Comparison of ENCODE assay signal across 11 cellular contexts in genomic region chr5:124630767-124631704, GRCh38.
DNase-seq lines count a peak whose midpoint lies in the region; ATAC-seq, FAIRE-seq and TF ChIP-seq lines count a peak whose summit lies in the region.
"Had no signal": no experiment of that assay in that cellular context is flagged by ENCODE, and none has a peak within 500 bp of the region (broad histone marks: within the 10 kb centered on the region; RNA-seq: fewer than 3 reads in every experiment).

No MANE protein-coding gene starts in this region.

- H3K27me3 Mint-ChIP-seq in progenitor cell of endocrine pancreas: no peaks in the 10 kb centered on the region
- peaks cover 6% of the 10 kb centered on the region for H3K27me3 Mint-ChIP-seq in activated CD4-positive, alpha-beta memory T cell treated with anti-CD3 and anti-CD28 coated beads for 36 hours

- peak; percentile 85 for FAIRE-seq in GM19239 (lab: Jason Lieb, UNC)
- FAIRE-seq: endometrium had no signal

- peaks cover 3% of the 10 kb centered on the region for H3K9me3 Mint-ChIP-seq in progenitor cell of endocrine pancreas (ENCODE audit: low read depth)
- no peaks in the 10 kb centered on the region for H3K9me3 Mint-ChIP-seq in activated CD4-positive, alpha-beta memory T cell treated with anti-CD3 and anti-CD28 coated beads for 36 hours
- H3K9me3 Mint-ChIP-seq: activated T-helper 2 cell treated with anti-CD3 and anti-CD28 coated beads, Interferon-gamma antibody, Interleukin-2, Interleukin-4, amounts not matched to agents 10 μg/mL and 5 μg/mL and 100 μg/mL, durations not matched to agents 14 hours and 24 hours and 36 hours had no signal

- TF ChIP-seq CTCF in progenitor cell of endocrine pancreas (IDR thresholded peaks at IDR 0.05; ENCODE audit: unreplicated experiment) (no peak), lower lobe of right lung (IDR thresholded peaks at IDR 0.05) (no peak)

- no peaks in the 10 kb centered on the region for H3K27me3 ChIP-seq in lower lobe of right lung (ENCODE audit: low read depth)

- H3K9me3 ChIP-seq in lower lobe of right lung: no peaks in the 10 kb centered on the region

- H3K4me1 Mint-ChIP-seq in progenitor cell of endocrine pancreas (ENCODE audit: low read depth): peaks cover 56% of the 10 kb centered on the region
- no peaks in the 10 kb centered on the region for H3K4me1 Mint-ChIP-seq in activated CD4-positive, alpha-beta memory T cell treated with anti-CD3 and anti-CD28 coated beads for 36 hours (ENCODE audit: low read depth)

- H3K27ac Mint-ChIP-seq in progenitor cell of endocrine pancreas: peak overlapping the region; percentile 35
- no peak overlapping the region for H3K27ac Mint-ChIP-seq in activated CD4-positive, alpha-beta memory T cell treated with anti-CD3 and anti-CD28 coated beads for 36 hours
- H3K27ac Mint-ChIP-seq: activated T-helper 2 cell treated with anti-CD3 and anti-CD28 coated beads, Interferon-gamma antibody, Interleukin-2, Interleukin-4, amounts not matched to agents 10 μg/mL and 5 μg/mL and 100 μg/mL, durations not matched to agents 14 hours and 24 hours and 36 hours; mesothelial cell of epicardium had no signal

- CTCF ChIA-PET in activated CD4-positive, alpha-beta memory T cell treated with anti-CD3 and anti-CD28 coated beads for 36 hours (lab: Charles Lee): no interaction called here

- intact Hi-C loops in activated CD4-positive, alpha-beta memory T cell treated with anti-CD3 and anti-CD28 coated beads for 36 hours (cut with micrococcal nuclease): no loop called here
- intact Hi-C loops in lower lobe of right lung (cut with DNase I): no loop called here

- H3K4me3 Mint-ChIP-seq in progenitor cell of endocrine pancreas (ENCODE audit: low read depth): no peak overlapping the region
- H3K4me3 Mint-ChIP-seq in activated CD4-positive, alpha-beta memory T cell treated with anti-CD3 and anti-CD28 coated beads for 36 hours: no peak overlapping the region
- H3K4me3 Mint-ChIP-seq: mesothelial cell of epicardium had no signal

- H3K4me1 ChIP-seq in lower lobe of right lung: peaks cover 10% of the 10 kb centered on the region

- ATAC-seq in HG02798 (IDR thresholded peaks at IDR 0.05; ENCODE audit: poor library complexity, unreplicated experiment): peak; percentile 79
- no peak for ATAC-seq in lower lobe of right lung

- peaks cover 14% of the 10 kb centered on the region for H3K36me3 Mint-ChIP-seq in progenitor cell of endocrine pancreas (ENCODE audit: insufficient read depth)
- no peaks in the 10 kb centered on the region for H3K36me3 Mint-ChIP-seq in activated CD4-positive, alpha-beta memory T cell treated with anti-CD3 and anti-CD28 coated beads for 36 hours
- H3K36me3 Mint-ChIP-seq: mesothelial cell of epicardium had no signal

- H3K4me3 ChIP-seq in lower lobe of right lung: no peak overlapping the region

- H3K36me3 ChIP-seq in lower lobe of right lung: no peaks in the 10 kb centered on the region

- no peak overlapping the region for H3K27ac ChIP-seq in lower lobe of right lung

- DNase-seq in GM19239 (ENCODE audit: insufficient read length, low spot score) (no peak), NCI-H226 (peak; percentile 33), progenitor cell of endocrine pancreas (ENCODE audit: low spot score, unreplicated experiment) (no peak), SHP77 (lab: John Stamatoyannopoulos, UW) (no peak), lower lobe of right lung (no peak)
- no peak for DNase-seq in activated CD4-positive, alpha-beta memory T cell treated with anti-CD3 and anti-CD28 coated beads for 36 hours
- DNase-seq in stimulated activated CD4-positive, alpha-beta T cell treated with anti-CD3 and anti-CD28 coated beads, Interleukin-1b, Interleukin-23, amount 100 ng/mL, for 48 hours: no peak

- POLR2A ChIA-PET in activated CD4-positive, alpha-beta memory T cell treated with anti-CD3 and anti-CD28 coated beads for 36 hours (lab: Charles Lee): no interaction called here
